In genomic region chr12:118328486-118329340, GRCh38 we compare ENCODE assay signal across 14 cellular contexts. TPM values are rescaled to one million over a fixed set of nuclear protein-coding genes. Genes with fewer than 3 reads are reported as not detected.
DNase-seq lines count a peak whose midpoint lies in the region; ATAC-seq, FAIRE-seq and TF ChIP-seq lines count a peak whose summit lies in the region.
"Had no signal": no experiment of that assay in that cellular context is flagged by ENCODE, and none has a peak within 500 bp of the region (broad histone marks: within the 10 kb centered on the region; RNA-seq: fewer than 3 reads in every experiment).

No MANE protein-coding gene starts in this region.

- peaks cover 22 to 59% of the 10 kb centered on the region in 2 donors for H3K4me1 Mint-ChIP-seq in stimulated activated naive B cell treated with anti-CD40 and anti-IgM and Interleukin-4, amounts not matched to agents 10 μg/mL and 1 μg/mL and 100 μg/mL, for 72 hours

- no peak overlapping the region for H2AFZ ChIP-seq in HepG2 (ENCODE audit: low read length)
- H2AFZ ChIP-seq in osteoblast (ENCODE audit: low read length), result no peak overlapping the region

- ATAC-seq in stimulated activated naive B cell treated with anti-CD40 and anti-IgM and Interleukin-4, amounts not matched to agents 10 μg/mL and 1 μg/mL and 100 μg/mL, for 72 hours (replicated peaks), result no peak
- ATAC-seq in HepG2, result no peak
- ATAC-seq: activated naive CD4-positive, alpha-beta T cell treated with anti-CD3 and anti-CD28 coated beads, Interleukin-2, amount 50 U/mL, for 72 hours; left lobe of liver had no signal

- POLR2A ChIA-PET in HepG2 (lab: Yijun Ruan, JAX), result no interaction called here

- H3K4me3 Mint-ChIP-seq in stimulated activated naive B cell treated with anti-CD40 and anti-IgM and Interleukin-4, amounts not matched to agents 10 μg/mL and 1 μg/mL and 100 μg/mL, for 72 hours, result no peak overlapping the region

- H3K9ac ChIP-seq in HepG2 (ENCODE audit: insufficient read depth, low read depth, low read length), result no peak overlapping the region

- intact Hi-C loops in HepG2 (cut with micrococcal nuclease; ENCODE audit: unreplicated experiment), result no loop called here

- H3K36me3 ChIP-seq in HepG2 (replicated peaks in 1 of 2; ENCODE audit: control insufficient read depth in 1 of 2, insufficient read depth in 2 of 2, low read length in 2 of 2), result no peaks in the 10 kb centered on the region
- no peaks in the 10 kb centered on the region for H3K36me3 ChIP-seq in osteoblast (ENCODE audit: insufficient read depth, low read length)

- DNase-seq in SIG-M5 treated with dmso at 0.1 percent for 504 hours (lab: John Stamatoyannopoulos, UW; ENCODE audit: unreplicated experiment), result peak; percentile 17
- DNase-seq in SIG-M5 (lab: John Stamatoyannopoulos, UW), result no peak
- DNase-seq in NB4 (ENCODE audit: low read depth), result peak; percentile 79
- DNase-seq in fibroblast of gingiva (ENCODE audit: low read depth), result peak; percentile 12
- no peak for DNase-seq in stimulated activated naive B cell treated with anti-CD40 and anti-IgM and Interleukin-4, amounts not matched to agents 10 μg/mL and 1 μg/mL and 100 μg/mL, for 72 hours
- no peak for DNase-seq in HepG2 (ENCODE audit: low spot score)
- DNase-seq in superior temporal gyrus (ENCODE audit: extremely low spot score), result no peak
- DNase-seq in osteoblast (ENCODE audit: insufficient read length, low spot score, missing footprints), result no peak
- DNase-seq: activated CD4-positive, alpha-beta T cell treated with anti-CD3 and anti-CD28 coated beads for 48 hours; NCI-H1105 treated with DMSO at 0.1 percent for 48 hours; NK-92 treated with Interleukin-12 subunit alpha and Interleukin-12 subunit beta, amount 100 ng/mL, for 24 hours; substantia nigra had no signal

- no TSS peak for BruUV-seq in HepG2 (replicated peaks; lab: Mats Ljungman, UMichigan)

- peaks cover 2% of the 10 kb centered on the region for H3K79me2 ChIP-seq in HepG2 (ENCODE audit: insufficient read depth, low read length)
- H3K79me2 ChIP-seq in osteoblast (ENCODE audit: insufficient read depth, low read length), result peaks cover 43% of the 10 kb centered on the region

- CTCF ChIA-PET in HepG2 (lab: Yijun Ruan, JAX; ENCODE audit: low intra/inter-chr PET ratio, low total read pairs), result no interaction called here

- no peak overlapping the region for H3K27ac ChIP-seq in HepG2 (ENCODE audit: extremely low read length, insufficient read depth, low read length)
- H3K27ac ChIP-seq in osteoblast (ENCODE audit: low read depth, low read length), result no peak overlapping the region

- H3K27me3 ChIP-seq in HepG2 (ENCODE audit: control insufficient read depth in 1 of 2, insufficient read depth in 2 of 2, low read length in 2 of 2) (no peaks in the 10 kb centered on the region), osteoblast (ENCODE audit: insufficient read depth, low read length) (no peaks in the 10 kb centered on the region)

- no peaks in the 10 kb centered on the region for H3K9me3 Mint-ChIP-seq in stimulated activated naive B cell treated with anti-CD40 and anti-IgM and Interleukin-4, amounts not matched to agents 10 μg/mL and 1 μg/mL and 100 μg/mL, for 72 hours

- H3K36me3 Mint-ChIP-seq in stimulated activated naive B cell treated with anti-CD40 and anti-IgM and Interleukin-4, amounts not matched to agents 10 μg/mL and 1 μg/mL and 100 μg/mL, for 72 hours, result peaks cover 21 to 29% of the 10 kb centered on the region in 2 donors

- no peak for FAIRE-seq in HepG2 (lab: Jason Lieb, UNC)

- H3K4me2 ChIP-seq in HepG2 (ENCODE audit: low read depth, low read length) (no peak overlapping the region), osteoblast (ENCODE audit: insufficient read depth, low read length) (no peak overlapping the region)

- TF ChIP-seq CTCF in NB4 (IDR thresholded peaks at IDR 0.05; ENCODE audit: low read depth, low read length) (no peak), HepG2 (CRISPR knock-in tag; IDR thresholded peaks at IDR 0.05) (no peak), osteoblast (IDR thresholded peaks at IDR 0.05; ENCODE audit: extremely low read depth, low read depth, low read length) (no peak)

- in situ Hi-C loops in HepG2 (cut with HindIII; ENCODE audit: extremely low pct_ligation_motif_present, low pct_unique_long_range_greater_than_20kb), result no loop called here

- H3K9me3 ChIP-seq in HepG2 (ENCODE audit: low read length), result no peaks in the 10 kb centered on the region
- no peaks in the 10 kb centered on the region for H3K9me3 ChIP-seq in osteoblast (ENCODE audit: low read depth, low read length)

- TF ChIP-seq EP300 in HepG2 (IDR thresholded peaks at IDR 0.05; ENCODE audit: low read depth in 2 of 2, low read length in 2 of 2) (no peak), HepG2 (CRISPR knock-in tag; IDR thresholded peaks at IDR 0.05; ENCODE audit: borderline replicate concordance) (no peak)

- H3K27ac Mint-ChIP-seq in stimulated activated naive B cell treated with anti-CD40 and anti-IgM and Interleukin-4, amounts not matched to agents 10 μg/mL and 1 μg/mL and 100 μg/mL, for 72 hours, result peak overlapping the region; percentile 38
- H3K27ac Mint-ChIP-seq: activated naive CD4-positive, alpha-beta T cell treated with anti-CD3 and anti-CD28 coated beads, Interleukin-2, amount 50 U/mL, for 72 hours had no signal

- H4K20me1 ChIP-seq in HepG2 (ENCODE audit: insufficient read depth, low read length) (no peaks in the 10 kb centered on the region), osteoblast (ENCODE audit: insufficient read depth, low read length) (no peaks in the 10 kb centered on the region)

- H3K27me3 Mint-ChIP-seq in stimulated activated naive B cell treated with anti-CD40 and anti-IgM and Interleukin-4, amounts not matched to agents 10 μg/mL and 1 μg/mL and 100 μg/mL, for 72 hours, result no peaks in the 10 kb centered on the region

- TF ChIP-seq POLR2A in NB4 (IDR thresholded peaks at IDR 0.05; ENCODE audit: extremely low read depth, insufficient read length), result no peak
- no peak for TF ChIP-seq POLR2A in HepG2 (IDR thresholded peaks at IDR 0.05; ENCODE audit: insufficient read depth in 1 of 2, low read depth in 2 of 2, low read length in 2 of 2)

- 91% methylated on average over 3 of the region's 3 CpGs for WGBS in HepG2 (ENCODE audit: low lambda C conversion rate)

- H3K4me3 ChIP-seq in NB4 (ENCODE audit: low read depth, low read length), result no peak overlapping the region
- H3K4me3 ChIP-seq in HepG2 (replicated peaks in 1 of 3; ENCODE audit: insufficient read depth in 1 of 3, low read depth in 2 of 3, low read length in 3 of 3), result no peak overlapping the region
- H3K4me3 ChIP-seq in osteoblast (ENCODE audit: insufficient read depth, low read length), result no peak overlapping the region

- H3K4me1 ChIP-seq in HepG2 (ENCODE audit: insufficient read depth, low read length), result no peaks in the 10 kb centered on the region
- peaks cover 26% of the 10 kb centered on the region for H3K4me1 ChIP-seq in osteoblast (ENCODE audit: insufficient read depth, low read length)

- TF ChIP-seq RAD21 in HepG2 (CRISPR knock-in tag; IDR thresholded peaks at IDR 0.05), result no peak

RNA-seq across cellular contexts. Expression of gene TAOK3, which starts 44.0 kb away (rescaled TPM):
- total RNA-seq in HepG2 (2016; rRNA removed; fragmentation: Illumina TruSeq; extraction: Trizol), result 12.3 and 16.5 TPM in 2 replicates
- total RNA-seq in HepG2 (2016; cell fraction: cytosol; rRNA removed; fragmentation: Illumina TruSeq; extraction: Trizol; ENCODE audit: low read depth), result 2.5 and 3.7 TPM in 2 replicates
- total RNA-seq in HepG2 (2016; cell fraction: insoluble cytoplasmic fraction; rRNA removed; fragmentation: Illumina TruSeq; extraction: Trizol), result 10.0 and 19.2 TPM in 2 replicates
- total RNA-seq in HepG2 (2016; cell fraction: membrane; rRNA removed; fragmentation: Illumina TruSeq; extraction: Trizol), result 6.8 and 6.9 TPM in 2 replicates
- 14.9 and 15.7 TPM in 2 replicates for total RNA-seq in HepG2 (2016; cell fraction: nucleus; rRNA removed; fragmentation: Illumina TruSeq; extraction: Trizol)
- 8.5 and 10.4 TPM in 2 replicates for polyA plus RNA-seq in HepG2 (2011; rRNA removed)
- polyA plus RNA-seq in HepG2 (2011; cell fraction: cytosol; rRNA removed), result 5.9 and 11.1 TPM in 2 replicates
- 11.8 and 13.6 TPM in 2 replicates for polyA plus RNA-seq in HepG2 (2011; cell fraction: nucleus; rRNA removed)
- 9.5 and 10.2 TPM in 2 replicates for polyA plus RNA-seq in HepG2 (2012)
- polyA plus RNA-seq in HepG2 (2016; cell fraction: cytosol; fragmentation: Illumina TruSeq; extraction: Trizol; ENCODE audit: low read depth), result 0.64 and 0.66 TPM in 2 replicates
- 19.3 and 19.4 TPM in 2 replicates for polyA plus RNA-seq in HepG2 (2016; cell fraction: insoluble cytoplasmic fraction; fragmentation: Illumina TruSeq; extraction: Trizol; ENCODE audit: low read depth)
- 2.8 and 3.6 TPM in 2 replicates for polyA plus RNA-seq in HepG2 (2016; cell fraction: membrane; fragmentation: Illumina TruSeq; extraction: Trizol; ENCODE audit: low read depth)
- 16.3 and 22.1 TPM in 2 replicates for polyA plus RNA-seq in HepG2 (2016; cell fraction: nucleus; fragmentation: Illumina TruSeq; extraction: Trizol; ENCODE audit: insufficient read depth, low read depth)
- 20.1 and 23.9 TPM in 2 replicates for polyA minus RNA-seq in HepG2 (2011; rRNA and poly(A)+ RNA removed; ENCODE audit: low replicate concordance)
- 6.3 and 9.3 TPM in 2 replicates for polyA minus RNA-seq in HepG2 (2011; cell fraction: cytosol; rRNA and poly(A)+ RNA removed)
- 22.1 and 24.2 TPM in 2 replicates for polyA minus RNA-seq in HepG2 (2011; cell fraction: nucleus; rRNA and poly(A)+ RNA removed)
- 27.9 and 34.8 TPM in 2 replicates for total RNA-seq in osteoblast

RNA-seq across cellular contexts. Expression of gene SUDS3, which starts 47.6 kb away (rescaled TPM):
- total RNA-seq in HepG2 (2016; rRNA removed; fragmentation: Illumina TruSeq; extraction: Trizol), result 33.1 and 37.8 TPM in 2 replicates
- 4.5 and 5.5 TPM in 2 replicates for total RNA-seq in HepG2 (2016; cell fraction: cytosol; rRNA removed; fragmentation: Illumina TruSeq; extraction: Trizol; ENCODE audit: low read depth)
- 32.2 and 39.3 TPM in 2 replicates for total RNA-seq in HepG2 (2016; cell fraction: insoluble cytoplasmic fraction; rRNA removed; fragmentation: Illumina TruSeq; extraction: Trizol)
- 14.7 and 16.1 TPM in 2 replicates for total RNA-seq in HepG2 (2016; cell fraction: membrane; rRNA removed; fragmentation: Illumina TruSeq; extraction: Trizol)
- 27.5 and 30.8 TPM in 2 replicates for total RNA-seq in HepG2 (2016; cell fraction: nucleus; rRNA removed; fragmentation: Illumina TruSeq; extraction: Trizol)
- 17.7 and 20.2 TPM in 2 replicates for polyA plus RNA-seq in HepG2 (2011; rRNA removed)
- 8.1 and 11.4 TPM in 2 replicates for polyA plus RNA-seq in HepG2 (2011; cell fraction: cytosol; rRNA removed)
- 25.3 and 28.4 TPM in 2 replicates for polyA plus RNA-seq in HepG2 (2011; cell fraction: nucleus; rRNA removed)
- 12.1 and 13.1 TPM in 2 replicates for polyA plus RNA-seq in HepG2 (2012)
- 3.0 and 3.4 TPM in 2 replicates for polyA plus RNA-seq in HepG2 (2016; cell fraction: cytosol; fragmentation: Illumina TruSeq; extraction: Trizol; ENCODE audit: low read depth)
- polyA plus RNA-seq in HepG2 (2016; cell fraction: insoluble cytoplasmic fraction; fragmentation: Illumina TruSeq; extraction: Trizol; ENCODE audit: low read depth), result 29.2 and 31.0 TPM in 2 replicates
- polyA plus RNA-seq in HepG2 (2016; cell fraction: membrane; fragmentation: Illumina TruSeq; extraction: Trizol; ENCODE audit: low read depth), result 7.8 and 8.6 TPM in 2 replicates
- 37.3 and 40.5 TPM in 2 replicates for polyA plus RNA-seq in HepG2 (2016; cell fraction: nucleus; fragmentation: Illumina TruSeq; extraction: Trizol; ENCODE audit: insufficient read depth, low read depth)
- 19.1 and 23.0 TPM in 2 replicates for polyA minus RNA-seq in HepG2 (2011; rRNA and poly(A)+ RNA removed; ENCODE audit: low replicate concordance)
- 10.3 and 12.4 TPM in 2 replicates for polyA minus RNA-seq in HepG2 (2011; cell fraction: cytosol; rRNA and poly(A)+ RNA removed)
- 28.8 and 31.8 TPM in 2 replicates for polyA minus RNA-seq in HepG2 (2011; cell fraction: nucleus; rRNA and poly(A)+ RNA removed)
- 25.9 and 29.7 TPM in 2 replicates for total RNA-seq in osteoblast

Comparison
In these comparisons a context has a peak if more than half of its experiments do, and no peak if none do; other contexts are left out.
1. DNase-seq: peak in SIG-M5 treated with dmso at 0.1 percent for 504 hours (single experiment), NB4 (single experiment) and fibroblast of gingiva (single experiment); none in SIG-M5 (single experiment), stimulated activated naive B cell treated with anti-CD40 and anti-IgM and Interleukin-4, amounts not matched to agents 10 μg/mL and 1 μg/mL and 100 μg/mL, for 72 hours (single experiment), HepG2 (single experiment), superior temporal gyrus (single experiment) and osteoblast (single experiment).